ENCODE assay signal across 23 cellular contexts in genomic region chr10:97015199-97015693, GRCh38.
"Had no signal": no experiment of that assay in that cellular context is flagged by ENCODE, and none has a peak within 500 bp of the region (broad histone marks: within the 10 kb centered on the region; RNA-seq: fewer than 3 reads in every experiment).

No MANE protein-coding gene starts in this region.

- H3K36me3 Mint-ChIP-seq: IgD-negative memory B cell had no signal

- DNase-seq: activated CD4-positive, CD25-positive, alpha-beta regulatory T cell; activated CD8-positive, alpha-beta memory T cell treated with anti-CD3 and anti-CD28 coated beads for 24 hours; activated effector memory CD4-positive, alpha-beta T cell treated with anti-CD3 and anti-CD28 coated beads, Interleukin-2, amount 50 U/mL, for 16 hours; activated naive CD4-positive, alpha-beta T cell treated with anti-CD3 and anti-CD28 coated beads, Interleukin-2, amount 50 U/mL, for 16 hours; activated naive CD8-positive, alpha-beta T cell treated with anti-CD3 and anti-CD28 coated beads, Interleukin-2, amount 50 U/mL, for 24 hours; activated T-cell treated with anti-CD3 and anti-CD28 coated beads, Interleukin-2, amount 50 U/mL, for 4 hours; amniotic stem cell; KG1; NCI-H1092; NCI-H1417; NCI-H1930; NCI-H2171; NCI-H2227 treated with DMSO at 0.1 percent for 48 hours; NCI-H446 treated with DMSO at 0.1 percent for 48 hours; NCI-H524 treated with DMSO at 0.1 percent for 48 hours; NCI-H748 treated with DMSO at 0.1 percent for 48 hours; SIG-M5; T-helper 17 cell; T-helper 9 cell had no signal

- H3K27me3 Mint-ChIP-seq: activated naive CD8-positive, alpha-beta T cell treated with anti-CD3 and anti-CD28 coated beads, Interleukin-2, amount 50 U/mL, for 24 hours; central memory CD8-positive, alpha-beta T cell; T-helper 17 cell had no signal

- H3K36me3 ChIP-seq: ascending aorta had no signal

- H3K9me3 ChIP-seq: ascending aorta had no signal

- H3K4me3 Mint-ChIP-seq: activated naive CD8-positive, alpha-beta T cell treated with anti-CD3 and anti-CD28 coated beads, Interleukin-2, amount 50 U/mL, for 24 hours; activated T-cell treated with anti-CD3 and anti-CD28 coated beads, Interleukin-2, amount 50 U/mL, for 4 hours; brain; central memory CD8-positive, alpha-beta T cell; IgD-negative memory B cell; T-helper 17 cell had no signal

- ATAC-seq: activated naive CD8-positive, alpha-beta T cell treated with anti-CD3 and anti-CD28 coated beads, Interleukin-2, amount 50 U/mL, for 24 hours; activated T-cell treated with anti-CD3 and anti-CD28 coated beads, Interleukin-2, amount 50 U/mL, for 4 hours; T-helper 17 cell had no signal

- H3K9me3 Mint-ChIP-seq: activated naive CD8-positive, alpha-beta T cell treated with anti-CD3 and anti-CD28 coated beads, Interleukin-2, amount 50 U/mL, for 24 hours; central memory CD8-positive, alpha-beta T cell; IgD-negative memory B cell had no signal

- H3K27me3 ChIP-seq: ascending aorta had no signal

- H3K4me3 ChIP-seq: ascending aorta had no signal

- H3K27ac Mint-ChIP-seq: IgD-negative memory B cell, T-helper 17 cell had no signal

- H3K27ac ChIP-seq: ascending aorta had no signal
